ENCODE assay signal across 8 cellular contexts in genomic region chr19:43595999-43596841, GRCh38. TPM values are rescaled to one million over a fixed set of nuclear protein-coding genes. Genes with fewer than 3 reads are reported as not detected.
A peak's percentile ranks its signal among the peaks of the same experiment; 100 is the strongest.
DNase-seq lines count a peak whose midpoint lies in the region; ATAC-seq and TF ChIP-seq lines count a peak whose summit lies in the region.

TSS of gene IRGQ (minus strand) at chr19:43596134. CDS start at chr19:43595338, 796 bp downstream.
TSS of gene ZNF576 (plus strand) at chr19:43596595. CDS start at chr19:43597109, 514 bp downstream.

- H3K27me3 ChIP-seq in BLaER1, result no peaks in the 10 kb centered on the region
- no peaks in the 10 kb centered on the region for H3K27me3 ChIP-seq in layer of hippocampus (ENCODE audit: control insufficient read depth, insufficient read depth, low read length)

- peak within 1 kb of the TSS; percentile 91 for H3K9ac ChIP-seq in BLaER1

- peaks cover 18% of the 10 kb centered on the region for H3K36me3 Mint-ChIP-seq in activated CD4-positive, alpha-beta T cell treated with anti-CD3 and anti-CD28 coated beads, Interleukin-2, amount 10 ng/mL, durations not matched to agents 7 days and 5 days (ENCODE audit: low read depth)

- peaks cover 48% of the 10 kb centered on the region; the same call in 1 of the 2 replicates for H4K20me1 ChIP-seq in BLaER1

- peak within 1 kb of the TSS; percentile 99 for H3K27ac Mint-ChIP-seq in activated CD4-positive, alpha-beta T cell treated with anti-CD3 and anti-CD28 coated beads, Interleukin-2, amount 10 ng/mL, durations not matched to agents 7 days and 5 days

- H3K36me3 ChIP-seq in BLaER1, result peaks cover 59% of the 10 kb centered on the region

- POLR2A ChIA-PET in activated CD4-positive, alpha-beta T cell treated with anti-CD3 and anti-CD28 coated beads, Interleukin-2, amount 10 ng/mL, durations not matched to agents 7 days and 5 days (lab: Charles Lee), result interaction anchor here (0.8 kb wide), 1 partner anchor 65 kb away, joined by 3 read pairs; no protein-coding TSS in a partner anchor

- H3K27ac ChIP-seq in BLaER1, result peak within 1 kb of the TSS; percentile 94
- peak within 1 kb of the TSS; percentile 76 to 97 for H3K27ac ChIP-seq in coronary artery
- H3K27ac ChIP-seq in layer of hippocampus (ENCODE audit: low read depth, low read length), result peak within 1 kb of the TSS; percentile 100

- peak within 1 kb of the TSS; percentile 99 for H3K4me2 ChIP-seq in BLaER1

- H3K4me3 ChIP-seq in BLaER1 (peak within 1 kb of the TSS; percentile 82), coronary artery (peak within 1 kb of the TSS; percentile 67)

- ATAC-seq in GM19328 (IDR thresholded peaks at IDR 0.05; ENCODE audit: unreplicated experiment) (peak; percentile 82), HG03520 (IDR thresholded peaks at IDR 0.05; ENCODE audit: unreplicated experiment) (peak; percentile 81)

- peak; percentile 99 for DNase-seq in NCI-H69 (lab: John Stamatoyannopoulos, UW)
- peak; percentile 100 for DNase-seq in activated CD4-positive, alpha-beta T cell treated with anti-CD3 and anti-CD28 coated beads, Interleukin-2, amount 10 ng/mL, durations not matched to agents 7 days and 5 days
- peak; percentile 100 for DNase-seq in coronary artery (ENCODE audit: low spot score)
- peak; percentile 100 for DNase-seq in stimulated activated CD4-positive, alpha-beta T cell treated with anti-CD3 and anti-CD28 coated beads, Interleukin-1b, Interleukin-23, amount 100 ng/mL, for 4 hours (ENCODE audit: low read depth in 2 of 2)

- no peaks in the 10 kb centered on the region for H3K27me3 Mint-ChIP-seq in activated CD4-positive, alpha-beta T cell treated with anti-CD3 and anti-CD28 coated beads, Interleukin-2, amount 10 ng/mL, durations not matched to agents 7 days and 5 days

- H3K4me1 ChIP-seq in BLaER1, result peaks cover 37% of the 10 kb centered on the region

- peaks cover 34% of the 10 kb centered on the region for H3K4me1 Mint-ChIP-seq in activated CD4-positive, alpha-beta T cell treated with anti-CD3 and anti-CD28 coated beads, Interleukin-2, amount 10 ng/mL, durations not matched to agents 7 days and 5 days

- H3K4me3 Mint-ChIP-seq in activated CD4-positive, alpha-beta T cell treated with anti-CD3 and anti-CD28 coated beads, Interleukin-2, amount 10 ng/mL, durations not matched to agents 7 days and 5 days, result peak within 1 kb of the TSS; percentile 88

- no peaks in the 10 kb centered on the region for H3K9me3 ChIP-seq in BLaER1

- CTCF ChIA-PET in activated CD4-positive, alpha-beta T cell treated with anti-CD3 and anti-CD28 coated beads, Interleukin-2, amount 10 ng/mL, durations not matched to agents 7 days and 5 days (lab: Charles Lee), result interaction anchor here (0.6 to 3.5 kb wide), 13 partner anchors 9 to 658 kb away, joined by 3 to 51 read pairs (median 4); partner anchors contain the start of gene ZNF575

- no peak for TF ChIP-seq CTCF in coronary artery (IDR thresholded peaks at IDR 0.05)

- no peaks in the 10 kb centered on the region for H3K9me3 Mint-ChIP-seq in activated CD4-positive, alpha-beta T cell treated with anti-CD3 and anti-CD28 coated beads, Interleukin-2, amount 10 ng/mL, durations not matched to agents 7 days and 5 days

RNA-seq across cellular contexts. Expression of gene IRGQ, which starts in this region (rescaled TPM):
- 1 to 10 TPM; 9.0 to 9.7 TPM for total RNA-seq in activated CD4-positive, alpha-beta T cell treated with anti-CD3 and anti-CD28 coated beads, Interleukin-2, amount 10 ng/mL, durations not matched to agents 7 days and 5 days

RNA-seq across cellular contexts. Expression of gene ZNF576, which starts in this region (rescaled TPM):
- 10 to 100 TPM; 14.1 to 14.9 TPM for total RNA-seq in activated CD4-positive, alpha-beta T cell treated with anti-CD3 and anti-CD28 coated beads, Interleukin-2, amount 10 ng/mL, durations not matched to agents 7 days and 5 days

Comparison
In these comparisons a context has a peak if more than half of its experiments do, and no peak if none do; other contexts are left out.
1. Peak in every context shown above with its lines: DNase-seq, ATAC-seq, H3K4me3 ChIP-seq and H3K27ac ChIP-seq.